34 cellular contexts compared by ENCODE assay signal in genomic region chr4:17712166-17712565, GRCh38.
"Had no signal": no experiment of that assay in that cellular context is flagged by ENCODE, and none has a peak within 500 bp of the region (broad histone marks: within the 10 kb centered on the region; RNA-seq: fewer than 3 reads in every experiment).

No MANE protein-coding gene starts in this region.

- DNase-seq: activated B cell treated with CpG ODN at 0.5 μM for 24 hours; activated CD4-positive, alpha-beta memory T cell treated with anti-CD3 and anti-CD28 coated beads for 36 hours; activated CD4-positive, alpha-beta T cell treated with anti-CD3 and anti-CD28 coated beads for 4 hours; activated CD4-positive, alpha-beta T cell treated with anti-CD3 and anti-CD28 coated beads, Interleukin-2, amount 10 ng/mL, durations not matched to agents 24 days and 14 days; activated CD4-positive, alpha-beta T cell treated with anti-CD3 and anti-CD28 coated beads, Interleukin-2, amount 50 U/mL, for 1 hour; activated CD4-positive, alpha-beta T cell treated with anti-CD3 and anti-CD28 coated beads, Interleukin-2, amount 50 U/mL, for 4 hours; activated CD4-positive, CD25-positive, alpha-beta regulatory T cell treated with anti-CD3 and anti-CD28 coated beads, Interleukin-2, amount 50 U/mL, for 72 hours; activated CD8-positive, alpha-beta memory T cell treated with anti-CD3 and anti-CD28 coated beads, Interleukin-2, amount 50 U/mL, for 4 hours; activated CD8-positive, alpha-beta T cell treated with anti-CD3 and anti-CD28 coated beads for 36 hours; activated effector memory CD4-positive, alpha-beta T cell treated with anti-CD3 and anti-CD28 coated beads, Interleukin-2, amount 50 U/mL, for 16 hours; activated gamma-delta T cell treated with Interleukin-2 at 50 U/mL for 16 hours; activated naive CD4-positive, alpha-beta T cell; activated naive CD4-positive, alpha-beta T cell treated with anti-CD3 and anti-CD28 coated beads for 36 hours; activated naive CD4-positive, alpha-beta T cell treated with anti-CD3 and anti-CD28 coated beads, Interleukin-2, amount 50 U/mL, for 16 hours; activated naive CD8-positive, alpha-beta T cell treated with anti-CD3 and anti-CD28 coated beads for 36 hours; activated T-cell treated with anti-CD3 and anti-CD28 coated beads for 4 hours; activated T-cell treated with anti-CD3 and anti-CD28 coated beads, Interleukin-2, amount 50 U/mL, for 1 hour; activated T-cell treated with anti-CD3 and anti-CD28 coated beads, Interleukin-2, amount 50 U/mL, for 4 hours; activated T-cell treated with anti-CD3 and anti-CD28 coated beads, Interleukin-2, amount 50 U/mL, for 72 hours; adrenal gland; amniotic stem cell; aorta; body of pancreas; brain microvascular endothelial cell; central memory CD4-positive, alpha-beta T cell; T-helper 1 cell; T-helper 2 cell; T-helper 9 cell had no signal

- H3K4me3 ChIP-seq: adrenal gland, body of pancreas, breast epithelium had no signal

- H3K9me3 ChIP-seq: adrenal gland, body of pancreas, breast epithelium had no signal

- H3K27me3 Mint-ChIP-seq: activated B cell treated with CpG ODN at 0.5 μM for 24 hours; activated naive CD8-positive, alpha-beta T cell treated with anti-CD3 and anti-CD28 coated beads for 36 hours had no signal

- H3K36me3 ChIP-seq: adrenal gland, brain microvascular endothelial cell, breast epithelium had no signal

- H3K9me3 Mint-ChIP-seq: activated B cell treated with CpG ODN at 0.5 μM for 24 hours; activated CD4-positive, alpha-beta memory T cell treated with anti-CD3 and anti-CD28 coated beads for 36 hours; activated CD4-positive, alpha-beta T cell treated with anti-CD3 and anti-CD28 coated beads, Interleukin-2, amount 10 ng/mL, durations not matched to agents 24 days and 14 days; activated CD8-positive, alpha-beta T cell treated with anti-CD3 and anti-CD28 coated beads for 36 hours; activated naive CD4-positive, alpha-beta T cell treated with anti-CD3 and anti-CD28 coated beads for 36 hours; activated naive CD4-positive, alpha-beta T cell treated with anti-CD3 and anti-CD28 coated beads, Interleukin-2, amount 50 U/mL, for 72 hours; activated naive CD8-positive, alpha-beta T cell treated with anti-CD3 and anti-CD28 coated beads for 36 hours; activated T-cell treated with anti-CD3 and anti-CD28 coated beads, Interleukin-2, amount 50 U/mL, for 4 hours; activated T-cell treated with anti-CD3 and anti-CD28 coated beads, Interleukin-2, amount 50 U/mL, for 72 hours; activated T-helper 1 cell treated with anti-CD3 and anti-CD28 coated beads, Interleukin-12 subunit alpha, Interleukin-12 subunit beta, Interleukin-2, Interleukin-4 antibody, amounts not matched to agents 30 ng/mL and 10 ng/mL and 1 ng/mL, durations not matched to agents 14 hours and 24 hours and 36 hours; activated T-helper 17 cell treated with anti-CD3 and anti-CD28 coated beads, Interleukin-2, amount 50 U/mL, for 72 hours; T-helper 1 cell treated with Interleukin-12 subunit alpha and Interleukin-12 subunit beta and Interleukin-4 antibody, amounts not matched to agents 30 μg/mL and 1 μg/mL, for 36 hours; T-helper 2 cell treated with Interferon-gamma antibody and Interleukin-4, amounts not matched to agents 5 μg/mL and 100 μg/mL, for 36 hours had no signal

- H3K27ac Mint-ChIP-seq: activated B cell treated with CpG ODN at 0.5 μM for 24 hours; activated CD4-positive, alpha-beta memory T cell treated with anti-CD3 and anti-CD28 coated beads for 36 hours; activated CD4-positive, alpha-beta T cell treated with anti-CD3 and anti-CD28 coated beads, Interleukin-2, amount 10 ng/mL, durations not matched to agents 24 days and 14 days; activated CD8-positive, alpha-beta T cell treated with anti-CD3 and anti-CD28 coated beads for 36 hours; activated naive CD4-positive, alpha-beta T cell treated with anti-CD3 and anti-CD28 coated beads for 36 hours; activated naive CD4-positive, alpha-beta T cell treated with anti-CD3 and anti-CD28 coated beads, Interleukin-2, amount 50 U/mL, for 72 hours; activated naive CD8-positive, alpha-beta T cell treated with anti-CD3 and anti-CD28 coated beads for 36 hours; activated T-cell treated with anti-CD3 and anti-CD28 coated beads, Interleukin-2, amount 50 U/mL, for 72 hours; activated T-helper 1 cell treated with anti-CD3 and anti-CD28 coated beads, Interleukin-12 subunit alpha, Interleukin-12 subunit beta, Interleukin-2, Interleukin-4 antibody, amounts not matched to agents 30 ng/mL and 10 ng/mL and 1 ng/mL, durations not matched to agents 14 hours and 24 hours and 36 hours; activated T-helper 17 cell treated with anti-CD3 and anti-CD28 coated beads, Interleukin-2, amount 50 U/mL, for 72 hours; T-helper 1 cell treated with Interleukin-12 subunit alpha and Interleukin-12 subunit beta and Interleukin-4 antibody, amounts not matched to agents 30 μg/mL and 1 μg/mL, for 36 hours; T-helper 2 cell treated with Interferon-gamma antibody and Interleukin-4, amounts not matched to agents 5 μg/mL and 100 μg/mL, for 36 hours had no signal

- H3K4me3 Mint-ChIP-seq: activated B cell treated with CpG ODN at 0.5 μM for 24 hours; activated CD4-positive, alpha-beta memory T cell treated with anti-CD3 and anti-CD28 coated beads for 36 hours; activated CD4-positive, alpha-beta T cell treated with anti-CD3 and anti-CD28 coated beads, Interleukin-2, amount 10 ng/mL, durations not matched to agents 24 days and 14 days; activated CD8-positive, alpha-beta T cell treated with anti-CD3 and anti-CD28 coated beads for 36 hours; activated naive CD4-positive, alpha-beta T cell treated with anti-CD3 and anti-CD28 coated beads for 36 hours; activated naive CD8-positive, alpha-beta T cell treated with anti-CD3 and anti-CD28 coated beads for 36 hours; activated T-cell treated with anti-CD3 and anti-CD28 coated beads, Interleukin-2, amount 50 U/mL, for 4 hours; activated T-cell treated with anti-CD3 and anti-CD28 coated beads, Interleukin-2, amount 50 U/mL, for 72 hours; activated T-helper 1 cell treated with anti-CD3 and anti-CD28 coated beads, Interleukin-12 subunit alpha, Interleukin-12 subunit beta, Interleukin-2, Interleukin-4 antibody, amounts not matched to agents 30 ng/mL and 10 ng/mL and 1 ng/mL, durations not matched to agents 14 hours and 24 hours and 36 hours; activated T-helper 17 cell treated with anti-CD3 and anti-CD28 coated beads, Interleukin-2, amount 50 U/mL, for 72 hours; T-helper 1 cell treated with Interleukin-12 subunit alpha and Interleukin-12 subunit beta and Interleukin-4 antibody, amounts not matched to agents 30 μg/mL and 1 μg/mL, for 36 hours; T-helper 2 cell treated with Interferon-gamma antibody and Interleukin-4, amounts not matched to agents 5 μg/mL and 100 μg/mL, for 36 hours had no signal

- H3K36me3 Mint-ChIP-seq: activated CD4-positive, alpha-beta memory T cell treated with anti-CD3 and anti-CD28 coated beads for 36 hours; activated naive CD4-positive, alpha-beta T cell treated with anti-CD3 and anti-CD28 coated beads, Interleukin-2, amount 50 U/mL, for 72 hours; activated naive CD8-positive, alpha-beta T cell treated with anti-CD3 and anti-CD28 coated beads for 36 hours had no signal

- ATAC-seq: activated CD8-positive, alpha-beta T cell treated with anti-CD3 and anti-CD28 coated beads for 36 hours; activated naive CD4-positive, alpha-beta T cell treated with anti-CD3 and anti-CD28 coated beads, Interleukin-2, amount 50 U/mL, for 72 hours; activated T-cell treated with anti-CD3 and anti-CD28 coated beads, Interleukin-2, amount 50 U/mL, for 4 hours; activated T-cell treated with anti-CD3 and anti-CD28 coated beads, Interleukin-2, amount 50 U/mL, for 72 hours; activated T-helper 17 cell treated with anti-CD3 and anti-CD28 coated beads, Interleukin-2, amount 50 U/mL, for 72 hours; body of pancreas had no signal

- H3K4me1 Mint-ChIP-seq: activated B cell treated with CpG ODN at 0.5 μM for 24 hours; activated CD4-positive, alpha-beta T cell treated with anti-CD3 and anti-CD28 coated beads, Interleukin-2, amount 10 ng/mL, durations not matched to agents 24 days and 14 days; activated naive CD8-positive, alpha-beta T cell treated with anti-CD3 and anti-CD28 coated beads for 36 hours; activated T-helper 17 cell treated with anti-CD3 and anti-CD28 coated beads, Interleukin-2, amount 50 U/mL, for 72 hours had no signal

- H3K4me1 ChIP-seq: adrenal gland, body of pancreas, breast epithelium had no signal
